ENCODE assay signal across 8 cellular contexts in genomic region chr16:88857728-88858339, GRCh38. TPM values are rescaled to one million over a fixed set of nuclear protein-coding genes. Genes with fewer than 3 reads are reported as not detected.
DNase-seq lines count a peak whose midpoint lies in the region; ATAC-seq and TF ChIP-seq lines count a peak whose summit lies in the region.

No MANE protein-coding gene starts in this region.

- peaks cover 14% of the 10 kb centered on the region for H3K4me1 Mint-ChIP-seq in activated T-helper 17 cell treated with anti-CD3 and anti-CD28 coated beads, Interleukin-2, amount 50 U/mL, for 72 hours
- peaks cover 20% of the 10 kb centered on the region for H3K4me1 Mint-ChIP-seq in neural progenitor cell
- H3K4me1 Mint-ChIP-seq in stimulated activated naive CD8-positive, alpha-beta T cell treated with anti-CD3 and anti-CD28 coated beads, Interleukin-15, amount 100 ng/mL, for 72 hours: peaks cover 39% of the 10 kb centered on the region

- H3K9me3 Mint-ChIP-seq in activated T-helper 17 cell treated with anti-CD3 and anti-CD28 coated beads, Interleukin-2, amount 50 U/mL, for 72 hours: no peaks in the 10 kb centered on the region
- H3K9me3 Mint-ChIP-seq in neural progenitor cell: no peaks in the 10 kb centered on the region
- H3K9me3 Mint-ChIP-seq in stimulated activated naive CD8-positive, alpha-beta T cell treated with anti-CD3 and anti-CD28 coated beads, Interleukin-15, amount 100 ng/mL, for 72 hours: no peaks in the 10 kb centered on the region

- H3K27ac Mint-ChIP-seq in activated T-helper 17 cell treated with anti-CD3 and anti-CD28 coated beads, Interleukin-2, amount 50 U/mL, for 72 hours: peak overlapping the region; percentile 96
- peak overlapping the region; percentile 29 for H3K27ac Mint-ChIP-seq in neural progenitor cell
- peak overlapping the region; percentile 86 to 98 for H3K27ac Mint-ChIP-seq in stimulated activated naive CD8-positive, alpha-beta T cell treated with anti-CD3 and anti-CD28 coated beads, Interleukin-15, amount 100 ng/mL, for 72 hours

- H3K36me3 Mint-ChIP-seq in activated T-helper 17 cell treated with anti-CD3 and anti-CD28 coated beads, Interleukin-2, amount 50 U/mL, for 72 hours (ENCODE audit: low read depth): peaks cover 35% of the 10 kb centered on the region
- H3K36me3 Mint-ChIP-seq in neural progenitor cell: peaks cover 2% of the 10 kb centered on the region

- H3K27me3 Mint-ChIP-seq in activated T-helper 17 cell treated with anti-CD3 and anti-CD28 coated beads, Interleukin-2, amount 50 U/mL, for 72 hours: no peaks in the 10 kb centered on the region
- peaks cover 2% of the 10 kb centered on the region for H3K27me3 Mint-ChIP-seq in neural progenitor cell (ENCODE audit: insufficient read depth, low read depth)
- H3K27me3 Mint-ChIP-seq in stimulated activated naive CD8-positive, alpha-beta T cell treated with anti-CD3 and anti-CD28 coated beads, Interleukin-15, amount 100 ng/mL, for 72 hours: no peaks in the 10 kb centered on the region

- peak overlapping the region; percentile 83 for H3K9ac ChIP-seq in neural progenitor cell

- DNase-seq in NCI-H1417 (lab: John Stamatoyannopoulos, UW) (peak; percentile 1 to 53 (median 27)), NCI-H1417 treated with DMSO at 0.1 percent for 48 hours (lab: John Stamatoyannopoulos, UW) (no peak), RKO (ENCODE audit: low spot score) (peak; percentile 84), fibroblast of the conjunctiva (ENCODE audit: low read depth) (peak; percentile 66), neural progenitor cell (ENCODE audit: low spot score) (peak; percentile 88)
- peak; percentile 66 to 77 for DNase-seq in stimulated activated naive CD8-positive, alpha-beta T cell treated with anti-CD3 and anti-CD28 coated beads, Interleukin-15, amount 100 ng/mL, for 72 hours

- H4K20me1 ChIP-seq in neural progenitor cell (ENCODE audit: low read depth): peaks cover 14% of the 10 kb centered on the region

- H3K79me2 ChIP-seq in neural progenitor cell (ENCODE audit: low read depth): peaks cover 14% of the 10 kb centered on the region

- ATAC-seq in HG03135 (IDR thresholded peaks at IDR 0.05; ENCODE audit: unreplicated experiment): peak; percentile 42
- peak; percentile 59 for ATAC-seq in activated T-helper 17 cell treated with anti-CD3 and anti-CD28 coated beads, Interleukin-2, amount 50 U/mL, for 72 hours (replicated peaks)
- peak; percentile 73 for ATAC-seq in stimulated activated naive CD8-positive, alpha-beta T cell treated with anti-CD3 and anti-CD28 coated beads, Interleukin-15, amount 100 ng/mL, for 72 hours

- peak overlapping the region; percentile 95 for H3K4me2 ChIP-seq in neural progenitor cell

- H3K27ac ChIP-seq in neural progenitor cell: no peak overlapping the region

- peaks cover 4% of the 10 kb centered on the region for H3K4me1 ChIP-seq in neural progenitor cell

- no peaks in the 10 kb centered on the region for H3K9me3 ChIP-seq in neural progenitor cell (ENCODE audit: low read depth)

- H2AFZ ChIP-seq in neural progenitor cell (replicated peaks): peak overlapping the region; percentile 86

- TF ChIP-seq CTCF in neural progenitor cell (IDR thresholded peaks at IDR 0.05): peak; percentile 62

- H3F3A ChIP-seq in neural progenitor cell (ENCODE audit: low read depth): peaks cover 4% of the 10 kb centered on the region

- peak overlapping the region; percentile 93 for H3K4me3 ChIP-seq in neural progenitor cell

- H3K4me3 Mint-ChIP-seq in activated T-helper 17 cell treated with anti-CD3 and anti-CD28 coated beads, Interleukin-2, amount 50 U/mL, for 72 hours: peak overlapping the region; percentile 95
- H3K4me3 Mint-ChIP-seq in neural progenitor cell: peak overlapping the region; percentile 98
- peak overlapping the region; percentile 91 to 100 for H3K4me3 Mint-ChIP-seq in stimulated activated naive CD8-positive, alpha-beta T cell treated with anti-CD3 and anti-CD28 coated beads, Interleukin-15, amount 100 ng/mL, for 72 hours

- H3K36me3 ChIP-seq in neural progenitor cell: no peaks in the 10 kb centered on the region

- H3K27me3 ChIP-seq in neural progenitor cell: no peaks in the 10 kb centered on the region

RNA-seq across cellular contexts. Expression of gene TRAPPC2L, which starts 0.9 kb away (rescaled TPM):
- total RNA-seq in activated T-helper 17 cell treated with anti-CD3 and anti-CD28 coated beads, Interleukin-2, amount 50 U/mL, for 72 hours: 10 to 100 TPM; 51.1 to 73.9 TPM
- total RNA-seq in neural progenitor cell (ENCODE audit: low replicate concordance): 31.8 and 48.5 TPM in 2 replicates

RNA-seq across cellular contexts. Expression of gene GALNS, which starts 1.1 kb away (rescaled TPM):
- 10 to 100 TPM; 37.6 to 73.0 TPM for total RNA-seq in activated T-helper 17 cell treated with anti-CD3 and anti-CD28 coated beads, Interleukin-2, amount 50 U/mL, for 72 hours
- total RNA-seq in neural progenitor cell (ENCODE audit: low replicate concordance): 5.0 and 11.6 TPM in 2 replicates

RNA-seq across cellular contexts. Expression of gene PABPN1L, which starts 8.6 kb away (rescaled TPM):
- not detected for total RNA-seq in activated T-helper 17 cell treated with anti-CD3 and anti-CD28 coated beads, Interleukin-2, amount 50 U/mL, for 72 hours
- total RNA-seq in neural progenitor cell (ENCODE audit: low replicate concordance): not detected in 2 replicates

RNA-seq across cellular contexts. Expression of gene APRT, which starts 46.1 kb away (rescaled TPM):
- 100 to 1,000 TPM; 132 to 139 TPM for total RNA-seq in activated T-helper 17 cell treated with anti-CD3 and anti-CD28 coated beads, Interleukin-2, amount 50 U/mL, for 72 hours
- total RNA-seq in neural progenitor cell (ENCODE audit: low replicate concordance): 53.4 and 150 TPM in 2 replicates

RNA-seq across cellular contexts. Expression of gene CDT1, which starts 54.2 kb away (rescaled TPM):
- 100 to 1,000 TPM in 1 of 2 donors, 10 to 100 TPM in 1; 96.6 to 141 TPM for total RNA-seq in activated T-helper 17 cell treated with anti-CD3 and anti-CD28 coated beads, Interleukin-2, amount 50 U/mL, for 72 hours
- total RNA-seq in neural progenitor cell (ENCODE audit: low replicate concordance): 7.8 and 57.9 TPM in 2 replicates

Comparison
In these comparisons a context has a peak if more than half of its experiments do, and no peak if none do; other contexts are left out.
1. H3K27ac Mint-ChIP-seq: peak in every context shown above with its lines; median percentile 96 in activated T-helper 17 cell treated with anti-CD3 and anti-CD28 coated beads, Interleukin-2, amount 50 U/mL, for 72 hours; 92 in stimulated activated naive CD8-positive, alpha-beta T cell treated with anti-CD3 and anti-CD28 coated beads, Interleukin-15, amount 100 ng/mL, for 72 hours; 29 in neural progenitor cell.